8 cellular contexts compared by ENCODE assay signal in genomic region chr2:242088471-242089212, GRCh38.
DNase-seq lines count a peak whose midpoint lies in the region; TF ChIP-seq lines count a peak whose summit lies in the region.

No MANE protein-coding gene starts in this region.

- H3K4me1 ChIP-seq in ES-I3 (ENCODE audit: insufficient read depth, low read length) = no peaks in the 10 kb centered on the region
- peaks cover 40% of the 10 kb centered on the region for H3K4me1 ChIP-seq in Loucy (ENCODE audit: insufficient read depth, low read length, poor library complexity, severe bottlenecking)
- peaks cover 5% of the 10 kb centered on the region for H3K4me1 ChIP-seq in neural progenitor cell
- peaks cover 3% of the 10 kb centered on the region for H3K4me1 ChIP-seq in stomach smooth muscle (ENCODE audit: control insufficient read depth, insufficient read depth, low read length)

- H3K27me3 ChIP-seq in H7 (ENCODE audit: control insufficient read depth, insufficient read depth, low read length) = no peaks in the 10 kb centered on the region; the same call in 1 of the 2 replicates
- no peaks in the 10 kb centered on the region for H3K27me3 ChIP-seq in Loucy (ENCODE audit: insufficient read depth, low read length, poor library complexity, severe bottlenecking)
- H3K27me3 ChIP-seq in neural progenitor cell = peaks cover 43% of the 10 kb centered on the region
- H3K27me3 ChIP-seq in stomach smooth muscle (ENCODE audit: control insufficient read depth in 1 of 2, insufficient read depth in 2 of 2, low read length in 2 of 2) = no peaks in the 10 kb centered on the region

- peak overlapping the region; percentile 42 for H3K4me2 ChIP-seq in Loucy (ENCODE audit: low read depth, low read length, poor library complexity, severe bottlenecking)
- peak overlapping the region; percentile 72 for H3K4me2 ChIP-seq in neural progenitor cell

- H3K27ac ChIP-seq in neural progenitor cell = no peak overlapping the region
- no peak overlapping the region for H3K27ac ChIP-seq in stomach smooth muscle (ENCODE audit: low read length)

- peaks cover 9% of the 10 kb centered on the region for H3K4me1 Mint-ChIP-seq in neural progenitor cell

- no peaks in the 10 kb centered on the region for H3K36me3 ChIP-seq in ES-I3 (ENCODE audit: insufficient read depth, low read length)
- no peaks in the 10 kb centered on the region for H3K36me3 ChIP-seq in H7 (replicated peaks; ENCODE audit: control insufficient read depth, insufficient read depth, low read length)
- H3K36me3 ChIP-seq in Loucy (ENCODE audit: insufficient read depth, low read length) = no peaks in the 10 kb centered on the region
- H3K36me3 ChIP-seq in neural progenitor cell = no peaks in the 10 kb centered on the region
- H3K36me3 ChIP-seq in stomach smooth muscle (ENCODE audit: control insufficient read depth in 2 of 2, insufficient read depth in 2 of 2, low read length in 2 of 2) = no peaks in the 10 kb centered on the region

- peak; percentile 61 for TF ChIP-seq POLR2A in Raji (IDR thresholded peaks at IDR 0.05; ENCODE audit: insufficient read depth, low read depth, low read length)

- H3K9me3 ChIP-seq in ES-I3 (ENCODE audit: control insufficient read depth, insufficient read depth, low read length) (no peaks in the 10 kb centered on the region), Loucy (ENCODE audit: insufficient read depth, low read depth, low read length) (no peaks in the 10 kb centered on the region), neural progenitor cell (ENCODE audit: low read depth) (no peaks in the 10 kb centered on the region), stomach smooth muscle (ENCODE audit: control insufficient read depth in 2 of 2, low read length in 2 of 2) (no peaks in the 10 kb centered on the region)

- no peak overlapping the region for H3K27ac Mint-ChIP-seq in neural progenitor cell

- H3K4me3 ChIP-seq in H7 (ENCODE audit: insufficient read depth, low read depth, low read length) (peak overlapping the region; percentile 49), Loucy (ENCODE audit: low read length, poor library complexity, severe bottlenecking) (peak overlapping the region; percentile 83), foreskin fibroblast (ENCODE audit: low read depth in 1 of 2, low read length in 2 of 2) (peak overlapping the region; percentile 70 to 77), neural progenitor cell (peak overlapping the region; percentile 70), stomach smooth muscle (ENCODE audit: low read length in 2 of 2) (peak overlapping the region; percentile 62 to 79)

- peaks cover 21% of the 10 kb centered on the region for H3K27me3 Mint-ChIP-seq in neural progenitor cell (ENCODE audit: insufficient read depth, low read depth)

- H3F3A ChIP-seq in Loucy (ENCODE audit: low read depth) = no peaks in the 10 kb centered on the region
- H3F3A ChIP-seq in neural progenitor cell (ENCODE audit: low read depth) = no peaks in the 10 kb centered on the region

- peak; percentile 89 for DNase-seq in H7
- peak; percentile 92 for DNase-seq in activated effector memory CD4-positive, alpha-beta T cell treated with Interleukin-2 at 50 U/mL for 16 hours
- DNase-seq in foreskin fibroblast = peak; percentile 71 to 94
- peak; percentile 94 for DNase-seq in neural progenitor cell (ENCODE audit: low spot score)

- no peak for TF ChIP-seq CTCF in Loucy (conservative IDR thresholded peaks at IDR 0.05; ENCODE audit: low read length)
- no peak for TF ChIP-seq CTCF in foreskin fibroblast (IDR thresholded peaks at IDR 0.05; ENCODE audit: low read depth, low read length)
- no peak for TF ChIP-seq CTCF in neural progenitor cell (IDR thresholded peaks at IDR 0.05)

- H3K9me2 ChIP-seq in Loucy (replicated peaks; ENCODE audit: low read depth, low read length) = no peaks in the 10 kb centered on the region

- H3K9ac ChIP-seq in ES-I3 (ENCODE audit: low read depth, low read length) (peak overlapping the region; percentile 50; the same call in 1 of the 2 replicates), Loucy (ENCODE audit: low read depth, low read length, poor library complexity, severe bottlenecking) (peak overlapping the region; percentile 68), neural progenitor cell (no peak overlapping the region), stomach smooth muscle (ENCODE audit: low read length in 2 of 2) (peak overlapping the region; percentile 47 to 68)

- H3K79me2 ChIP-seq in Loucy (ENCODE audit: insufficient read depth, low read length) (peaks cover 12% of the 10 kb centered on the region; the same call in 1 of the 2 replicates), neural progenitor cell (ENCODE audit: low read depth) (no peaks in the 10 kb centered on the region)

- H4K20me1 ChIP-seq in Loucy (ENCODE audit: insufficient read depth, low read length, poor library complexity, severe bottlenecking) = no peaks in the 10 kb centered on the region
- H4K20me1 ChIP-seq in neural progenitor cell (ENCODE audit: low read depth) = no peaks in the 10 kb centered on the region

- peak overlapping the region; percentile 94 for H2AFZ ChIP-seq in Loucy (ENCODE audit: low read length)
- H2AFZ ChIP-seq in neural progenitor cell (replicated peaks) = peak overlapping the region; percentile 92

- no peaks in the 10 kb centered on the region for H3K9me3 Mint-ChIP-seq in neural progenitor cell

- H3K4me3 Mint-ChIP-seq in neural progenitor cell = peak overlapping the region; percentile 87

- no peaks in the 10 kb centered on the region for H3K36me3 Mint-ChIP-seq in neural progenitor cell
